1 cellular context compared by ENCODE assay signal in the genomic region with DNA sequence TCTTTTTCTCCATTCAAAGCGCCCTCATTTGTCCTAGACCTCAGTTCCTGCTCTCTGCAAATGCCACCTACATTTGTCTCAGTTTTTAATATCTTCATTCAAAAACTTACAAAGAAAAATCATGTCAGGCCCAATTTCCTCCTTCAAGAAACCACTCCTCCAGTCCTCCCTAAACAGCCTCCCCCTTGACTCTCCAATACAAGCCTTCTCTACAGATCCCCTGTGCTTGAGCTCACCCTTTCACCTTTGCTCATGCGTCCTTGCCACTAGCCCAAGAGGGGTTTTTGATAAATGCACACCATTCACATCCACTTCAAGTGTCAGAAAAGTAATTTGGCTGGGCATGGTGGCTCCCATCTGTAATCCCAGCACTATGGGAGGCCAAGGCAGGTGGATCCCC.
TF ChIP-seq lines count a peak whose summit lies in the region.

No MANE protein-coding gene starts in this region.

TF ChIP-seq in IMR-90, 13 proteins besides CTCF, POLR2A, EP300 and RAD21 (continued from another document):
- TF ChIP-seq, protein P1, sequence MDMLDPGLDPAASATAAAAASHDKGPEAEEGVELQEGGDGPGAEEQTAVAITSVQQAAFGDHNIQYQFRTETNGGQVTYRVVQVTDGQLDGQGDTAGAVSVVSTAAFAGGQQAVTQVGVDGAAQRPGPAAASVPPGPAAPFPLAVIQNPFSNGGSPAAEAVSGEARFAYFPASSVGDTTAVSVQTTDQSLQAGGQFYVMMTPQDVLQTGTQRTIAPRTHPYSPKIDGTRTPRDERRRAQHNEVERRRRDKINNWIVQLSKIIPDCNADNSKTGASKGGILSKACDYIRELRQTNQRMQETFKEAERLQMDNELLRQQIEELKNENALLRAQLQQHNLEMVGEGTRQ (IDR thresholded peaks at IDR 0.05; ENCODE audit: low read depth, low read length) = no peak
- no peak for TF ChIP-seq CEBPB (IDR thresholded peaks at IDR 0.05; ENCODE audit: low read depth, low read length)
- TF ChIP-seq RCOR1 (IDR thresholded peaks at IDR 0.05; ENCODE audit: insufficient replicate concordance, low read length) = no peak
- no peak for TF ChIP-seq MAZ (IDR thresholded peaks at IDR 0.05; ENCODE audit: borderline replicate concordance, low read depth, low read length)
- no peak for TF ChIP-seq NFE2L2 (IDR thresholded peaks at IDR 0.05; ENCODE audit: low read depth, low read length)
- TF ChIP-seq SMC3 (IDR thresholded peaks at IDR 0.05; ENCODE audit: low read depth, low read length) = no peak
- TF ChIP-seq CHD1 (IDR thresholded peaks at IDR 0.05; ENCODE audit: low read depth, low read length) = no peak
- TF ChIP-seq, protein P2, sequence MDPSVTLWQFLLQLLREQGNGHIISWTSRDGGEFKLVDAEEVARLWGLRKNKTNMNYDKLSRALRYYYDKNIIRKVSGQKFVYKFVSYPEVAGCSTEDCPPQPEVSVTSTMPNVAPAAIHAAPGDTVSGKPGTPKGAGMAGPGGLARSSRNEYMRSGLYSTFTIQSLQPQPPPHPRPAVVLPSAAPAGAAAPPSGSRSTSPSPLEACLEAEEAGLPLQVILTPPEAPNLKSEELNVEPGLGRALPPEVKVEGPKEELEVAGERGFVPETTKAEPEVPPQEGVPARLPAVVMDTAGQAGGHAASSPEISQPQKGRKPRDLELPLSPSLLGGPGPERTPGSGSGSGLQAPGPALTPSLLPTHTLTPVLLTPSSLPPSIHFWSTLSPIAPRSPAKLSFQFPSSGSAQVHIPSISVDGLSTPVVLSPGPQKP (IDR thresholded peaks at IDR 0.05; ENCODE audit: borderline replicate concordance, low read depth, low read length) = no peak
